16 cellular contexts compared by ENCODE assay signal in genomic region chr2:69988086-69988635, GRCh38.
"Had no signal": no experiment of that assay in that cellular context is flagged by ENCODE, and none has a peak within 500 bp of the region (broad histone marks: within the 10 kb centered on the region; RNA-seq: fewer than 3 reads in every experiment).

No MANE protein-coding gene starts in this region.

- H3K27ac Mint-ChIP-seq: activated CD8-positive, alpha-beta memory T cell treated with anti-CD3 and anti-CD28 coated beads, Interleukin-2, amount 10 ng/mL, durations not matched to agents 7 days and 5 days; activated naive CD8-positive, alpha-beta T cell treated with anti-CD3 and anti-CD28 coated beads, Interleukin-2, amount 10 ng/mL, durations not matched to agents 7 days and 5 days; T-helper 2 cell treated with Interferon-gamma antibody and Interleukin-4, amounts not matched to agents 5 μg/mL and 100 μg/mL, for 36 hours; type B pancreatic cell; WTC11 had no signal

- H3K4me3 ChIP-seq: body of pancreas, dorsolateral prefrontal cortex, SK-N-MC, stomach had no signal

- H3K4me1 ChIP-seq: body of pancreas had no signal

- H3K4me3 Mint-ChIP-seq: activated CD8-positive, alpha-beta memory T cell treated with anti-CD3 and anti-CD28 coated beads, Interleukin-2, amount 10 ng/mL, durations not matched to agents 7 days and 5 days; activated naive CD8-positive, alpha-beta T cell treated with anti-CD3 and anti-CD28 coated beads, Interleukin-2, amount 10 ng/mL, durations not matched to agents 7 days and 5 days; naive thymus-derived CD8-positive, alpha-beta T cell; T-helper 2 cell treated with Interferon-gamma antibody and Interleukin-4, amounts not matched to agents 5 μg/mL and 100 μg/mL, for 36 hours; type B pancreatic cell; WTC11 had no signal

- H3K36me3 Mint-ChIP-seq: activated CD8-positive, alpha-beta memory T cell treated with anti-CD3 and anti-CD28 coated beads, Interleukin-2, amount 10 ng/mL, durations not matched to agents 7 days and 5 days; activated naive CD8-positive, alpha-beta T cell treated with anti-CD3 and anti-CD28 coated beads, Interleukin-2, amount 10 ng/mL, durations not matched to agents 7 days and 5 days; type B pancreatic cell; WTC11 had no signal

- DNase-seq: activated CD4-positive, alpha-beta T cell treated with anti-CD3 and anti-CD28 coated beads, Interleukin-2, amount 50 U/mL, for 1 hour; activated CD8-positive, alpha-beta memory T cell treated with anti-CD3 and anti-CD28 coated beads, Interleukin-2, amount 10 ng/mL, durations not matched to agents 7 days and 5 days; activated effector memory CD4-positive, alpha-beta T cell treated with Interleukin-2 at 50 U/mL for 16 hours; activated naive CD8-positive, alpha-beta T cell treated with anti-CD3 and anti-CD28 coated beads, Interleukin-2, amount 10 ng/mL, durations not matched to agents 7 days and 5 days; body of pancreas; dorsolateral prefrontal cortex; foreskin fibroblast; mesenchymal stem cell; occipital lobe; stimulated activated CD4-positive, alpha-beta T cell treated with anti-CD3 and anti-CD28 coated beads, Interleukin-1b, Interleukin-23, amount 100 ng/mL, for 48 hours; stomach had no signal

- H3K9me3 ChIP-seq: body of pancreas, stomach had no signal

- ATAC-seq: activated CD8-positive, alpha-beta memory T cell treated with anti-CD3 and anti-CD28 coated beads, Interleukin-2, amount 10 ng/mL, durations not matched to agents 7 days and 5 days; body of pancreas; naive thymus-derived CD8-positive, alpha-beta T cell; WTC11 had no signal

- H3K27me3 Mint-ChIP-seq: activated CD8-positive, alpha-beta memory T cell treated with anti-CD3 and anti-CD28 coated beads, Interleukin-2, amount 10 ng/mL, durations not matched to agents 7 days and 5 days; activated naive CD8-positive, alpha-beta T cell treated with anti-CD3 and anti-CD28 coated beads, Interleukin-2, amount 10 ng/mL, durations not matched to agents 7 days and 5 days; naive thymus-derived CD8-positive, alpha-beta T cell; type B pancreatic cell had no signal

- H3K9me3 Mint-ChIP-seq: activated naive CD8-positive, alpha-beta T cell treated with anti-CD3 and anti-CD28 coated beads, Interleukin-2, amount 10 ng/mL, durations not matched to agents 7 days and 5 days; naive thymus-derived CD8-positive, alpha-beta T cell; T-helper 2 cell treated with Interferon-gamma antibody and Interleukin-4, amounts not matched to agents 5 μg/mL and 100 μg/mL, for 36 hours; type B pancreatic cell had no signal
